1 cellular context compared by ENCODE assay signal in the genomic region with DNA sequence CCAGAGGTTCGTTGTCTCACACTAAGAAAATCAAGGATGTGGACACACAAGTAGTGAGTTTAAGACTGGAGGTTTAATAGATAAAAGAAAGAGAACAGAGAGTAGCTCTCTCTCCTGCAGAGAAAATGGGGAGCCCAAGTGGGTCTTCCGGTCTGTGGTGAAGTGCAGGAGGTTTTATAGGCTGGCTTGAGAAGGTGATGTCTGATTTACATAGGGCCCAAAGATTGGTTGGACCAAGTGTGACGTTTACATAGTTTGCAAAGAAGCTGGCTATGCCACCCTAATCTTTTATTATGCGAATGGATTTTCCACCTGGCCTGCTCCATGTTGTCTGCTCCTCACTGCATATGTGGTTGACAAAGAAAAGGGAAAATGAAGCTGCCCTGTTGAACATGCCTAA.
TF ChIP-seq lines count a peak whose summit lies in the region.

No MANE protein-coding gene starts in this region.

TF ChIP-seq in GM23338, 12 proteins besides CTCF, POLR2A, EP300 and RAD21 (continued from another document):
- TF ChIP-seq, protein P1, sequence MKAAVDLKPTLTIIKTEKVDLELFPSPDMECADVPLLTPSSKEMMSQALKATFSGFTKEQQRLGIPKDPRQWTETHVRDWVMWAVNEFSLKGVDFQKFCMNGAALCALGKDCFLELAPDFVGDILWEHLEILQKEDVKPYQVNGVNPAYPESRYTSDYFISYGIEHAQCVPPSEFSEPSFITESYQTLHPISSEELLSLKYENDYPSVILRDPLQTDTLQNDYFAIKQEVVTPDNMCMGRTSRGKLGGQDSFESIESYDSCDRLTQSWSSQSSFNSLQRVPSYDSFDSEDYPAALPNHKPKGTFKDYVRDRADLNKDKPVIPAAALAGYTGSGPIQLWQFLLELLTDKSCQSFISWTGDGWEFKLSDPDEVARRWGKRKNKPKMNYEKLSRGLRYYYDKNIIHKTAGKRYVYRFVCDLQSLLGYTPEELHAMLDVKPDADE (IDR thresholded peaks at IDR 0.05), result no peak
